8 cellular contexts compared by ENCODE assay signal in genomic region chr10:61903184-61903990, GRCh38. TPM values are rescaled to one million over a fixed set of nuclear protein-coding genes. Genes with fewer than 3 reads are reported as not detected.
DNase-seq lines count a peak whose midpoint lies in the region; FAIRE-seq and TF ChIP-seq lines count a peak whose summit lies in the region.

No MANE protein-coding gene starts in this region.

- peak; percentile 39 for DNase-seq in GM12892 (ENCODE audit: insufficient read length)
- DNase-seq in HFFc6: peak; percentile 36
- peak; percentile 75 for DNase-seq in NB4 (ENCODE audit: low read depth)
- DNase-seq in activated CD4-positive, CD25-positive, alpha-beta regulatory T cell treated with anti-CD3 and anti-CD28 coated beads, Interleukin-2, amount 50 U/mL, for 72 hours: peak; percentile 81
- DNase-seq in cerebellum (ENCODE audit: low spot score): peak; percentile 38
- peak; percentile 69 for DNase-seq in kidney glomerular epithelial cell (lab: John Stamatoyannopoulos, UW)
- DNase-seq in stimulated activated CD4-positive, alpha-beta T cell treated with anti-CD3 and anti-CD28 coated beads, Interleukin-1b, Interleukin-23, amount 100 ng/mL, for 1 hour (ENCODE audit: low read depth in 2 of 2): peak; percentile 25 to 29
- no peak for DNase-seq in epidermal melanocyte (ENCODE audit: insufficient read length, low spot score)

- peaks cover 20% of the 10 kb centered on the region for H3K36me3 Mint-ChIP-seq in HFFc6 (ENCODE audit: low read depth)

- H3K4me3 Mint-ChIP-seq in HFFc6: peak overlapping the region; percentile 93

- peak; percentile 60 for TF ChIP-seq CTCF in HFFc6 (IDR thresholded peaks at IDR 0.05)
- TF ChIP-seq CTCF in NB4 (IDR thresholded peaks at IDR 0.05; ENCODE audit: low read depth, low read length): no peak

- peak overlapping the region; percentile 86 for H3K27ac Mint-ChIP-seq in HFFc6

- peak overlapping the region; percentile 76 for H3K4me3 ChIP-seq in NB4 (ENCODE audit: low read depth, low read length)

- peak; percentile 82 for FAIRE-seq in GM12892 (lab: Jason Lieb, UNC)

- peak; percentile 78 for TF ChIP-seq POLR2A in GM12892 (IDR thresholded peaks at IDR 0.05; ENCODE audit: low read depth, low read length)
- TF ChIP-seq POLR2A in NB4 (IDR thresholded peaks at IDR 0.05; ENCODE audit: extremely low read depth, insufficient read length): no peak

- peaks cover 2% of the 10 kb centered on the region for H3K27me3 Mint-ChIP-seq in HFFc6 (ENCODE audit: insufficient read depth)

- H3K4me1 Mint-ChIP-seq in HFFc6 (ENCODE audit: low read depth): peaks cover 37% of the 10 kb centered on the region

- H3K9me3 Mint-ChIP-seq in HFFc6: no peaks in the 10 kb centered on the region

RNA-seq across cellular contexts. Expression of gene ARID5B, which starts 1.9 kb away (rescaled TPM):
- 15.3 TPM for polyA plus RNA-seq in GM12892 (2012; ENCODE audit: missing spikeins)
- total RNA-seq in HFFc6 (2021; fragmentation: NEBNext Ultra II Directional; extraction: Animal tissue kit (Norgen Biotek cat#: 25700)): 100 to 1,000 TPM; 102 to 142 (median 131) TPM
- total RNA-seq in cerebellum: 27.4 TPM
